ENCODE assay signal across 1 cellular context in genomic region chr15:31302778-31303433, GRCh38.
TF ChIP-seq lines count a peak whose summit lies in the region.

No MANE protein-coding gene starts in this region.

TF ChIP-seq in HCT116, 20 proteins besides CTCF, POLR2A, EP300 and RAD21 (continued from another document):
- TF ChIP-seq REST (IDR thresholded peaks at IDR 0.05; ENCODE audit: low read depth) (no peak), SRF (IDR thresholded peaks at IDR 0.05; ENCODE audit: low read depth) (no peak), TCF7L2 (IDR thresholded peaks at IDR 0.05; ENCODE audit: borderline replicate concordance, extremely low read depth, insufficient read depth, insufficient read length) (no peak)
